29 cellular contexts compared by ENCODE assay signal in the genomic region with DNA sequence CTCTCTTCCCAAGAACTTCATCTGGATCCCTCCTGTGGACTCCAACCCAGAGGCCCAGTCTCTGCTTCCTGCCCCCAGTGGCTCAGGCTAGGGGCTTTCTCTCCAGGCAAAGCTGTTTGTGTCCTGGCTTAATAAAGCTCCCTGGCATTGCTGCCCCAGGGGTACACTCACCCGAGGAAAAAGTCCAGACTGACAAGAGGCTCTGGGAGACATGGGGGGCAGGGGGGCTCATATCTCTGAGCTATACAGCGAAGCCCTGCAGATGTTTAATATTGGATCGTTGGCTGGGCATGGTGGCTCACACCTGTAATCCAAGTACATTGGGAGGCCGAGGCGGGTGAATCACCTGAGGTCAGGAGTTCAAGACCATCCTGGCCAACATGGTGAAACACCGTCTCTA.
"Had no signal": no experiment of that assay in that cellular context is flagged by ENCODE, and none has a peak within 500 bp of the region (broad histone marks: within the 10 kb centered on the region; RNA-seq: fewer than 3 reads in every experiment).

No MANE protein-coding gene starts in this region.

- H3K4me3 ChIP-seq: SJCRH30, SK-N-MC had no signal

- H3K36me3 ChIP-seq: brain microvascular endothelial cell, SJCRH30 had no signal

- H3K27ac ChIP-seq: brain microvascular endothelial cell, KMS-11, SJCRH30, SK-N-MC had no signal

- H3K4me3 Mint-ChIP-seq: activated CD4-positive, alpha-beta T cell treated with anti-CD3 and anti-CD28 coated beads for 36 hours; activated CD4-positive, alpha-beta T cell treated with anti-CD3 and anti-CD28 coated beads, Interleukin-2, amount 10 ng/mL, durations not matched to agents 7 days and 5 days; activated CD8-positive, alpha-beta T cell treated with anti-CD3 and anti-CD28 coated beads, Interleukin-2, amount 10 ng/mL, durations not matched to agents 7 days and 5 days; activated naive CD8-positive, alpha-beta T cell treated with anti-CD3 and anti-CD28 coated beads for 36 hours; activated T-cell treated with anti-CD3 and anti-CD28 coated beads, Interleukin-2, amount 50 U/mL, for 24 hours; WTC11 had no signal

- H3K27ac Mint-ChIP-seq: activated CD4-positive, alpha-beta T cell treated with anti-CD3 and anti-CD28 coated beads for 36 hours; activated CD4-positive, alpha-beta T cell treated with anti-CD3 and anti-CD28 coated beads, Interleukin-2, amount 10 ng/mL, durations not matched to agents 7 days and 5 days; activated CD8-positive, alpha-beta T cell treated with anti-CD3 and anti-CD28 coated beads, Interleukin-2, amount 10 ng/mL, durations not matched to agents 7 days and 5 days; activated naive CD8-positive, alpha-beta T cell treated with anti-CD3 and anti-CD28 coated beads for 36 hours; activated T-cell treated with anti-CD3 and anti-CD28 coated beads, Interleukin-2, amount 50 U/mL, for 24 hours; WTC11 had no signal

- H3K27me3 ChIP-seq: brain microvascular endothelial cell, SJCRH30 had no signal

- H3K36me3 Mint-ChIP-seq: activated naive CD8-positive, alpha-beta T cell treated with anti-CD3 and anti-CD28 coated beads for 36 hours; WTC11 had no signal

- H3K27me3 Mint-ChIP-seq: activated CD4-positive, alpha-beta T cell treated with anti-CD3 and anti-CD28 coated beads for 36 hours; activated CD4-positive, alpha-beta T cell treated with anti-CD3 and anti-CD28 coated beads, Interleukin-2, amount 10 ng/mL, durations not matched to agents 7 days and 5 days; activated naive CD8-positive, alpha-beta T cell treated with anti-CD3 and anti-CD28 coated beads for 36 hours; activated T-cell treated with anti-CD3 and anti-CD28 coated beads, Interleukin-2, amount 50 U/mL, for 24 hours had no signal

- H3K4me1 ChIP-seq: SJCRH30 had no signal

- H3K9me3 ChIP-seq: SJCRH30 had no signal

- DNase-seq: activated CD4-positive, alpha-beta T cell treated with anti-CD3 and anti-CD28 coated beads for 36 hours; activated CD4-positive, alpha-beta T cell treated with anti-CD3 and anti-CD28 coated beads, Interleukin-2, amount 10 ng/mL, durations not matched to agents 7 days and 5 days; activated CD4-positive, alpha-beta T cell treated with anti-CD3 and anti-CD28 coated beads, Interleukin-2, amount 50 U/mL, for 48 hours; activated CD8-positive, alpha-beta T cell treated with anti-CD3 and anti-CD28 coated beads, Interleukin-2, amount 10 ng/mL, durations not matched to agents 7 days and 5 days; activated naive CD4-positive, alpha-beta T cell; activated naive CD4-positive, alpha-beta T cell treated with anti-CD3 and anti-CD28 coated beads, Interleukin-2, amount 50 U/mL, for 16 hours; activated naive CD8-positive, alpha-beta T cell treated with anti-CD3 and anti-CD28 coated beads for 36 hours; activated T-cell treated with anti-CD3 and anti-CD28 coated beads, Interleukin-2, amount 50 U/mL, for 24 hours; amniotic stem cell; aorta; brain microvascular endothelial cell; central memory CD4-positive, alpha-beta T cell; MM.1S; MV-4-11; NCI-H1092; NCI-H1436 treated with DMSO at 0.1 percent for 48 hours; NCI-H1694 treated with DMSO at 0.1 percent for 48 hours; NCI-H2029; NCI-H510A; NCI-H526; NCI-H748 treated with DMSO at 0.1 percent for 48 hours; NK-92 treated with Interleukin-12 subunit alpha and Interleukin-12 subunit beta, amount 100 ng/mL, for 24 hours; PC-3; SHP77; SJCRH30; T1000 had no signal

- H3K9me3 Mint-ChIP-seq: activated CD4-positive, alpha-beta T cell treated with anti-CD3 and anti-CD28 coated beads, Interleukin-2, amount 10 ng/mL, durations not matched to agents 7 days and 5 days; activated naive CD8-positive, alpha-beta T cell treated with anti-CD3 and anti-CD28 coated beads for 36 hours; activated T-cell treated with anti-CD3 and anti-CD28 coated beads, Interleukin-2, amount 50 U/mL, for 24 hours; WTC11 had no signal

- H3K4me1 Mint-ChIP-seq: activated CD4-positive, alpha-beta T cell treated with anti-CD3 and anti-CD28 coated beads for 36 hours; activated CD4-positive, alpha-beta T cell treated with anti-CD3 and anti-CD28 coated beads, Interleukin-2, amount 10 ng/mL, durations not matched to agents 7 days and 5 days; activated naive CD8-positive, alpha-beta T cell treated with anti-CD3 and anti-CD28 coated beads for 36 hours had no signal

- H3K4me2 ChIP-seq: KMS-11 had no signal
